Comparison of ENCODE assay signal across 1 cellular context in genomic region chr6:137824502-137824879, GRCh38.
TF ChIP-seq lines count a peak whose summit lies in the region.

No MANE protein-coding gene starts in this region.

TF ChIP-seq in K562, 482 proteins besides CTCF, POLR2A, EP300 and RAD21:
- TF ChIP-seq RNF219 (CRISPR knock-in tag; IDR thresholded peaks at IDR 0.05) (no peak), MTA3 (IDR thresholded peaks at IDR 0.05; ENCODE audit: borderline replicate concordance) (0 out of 2 replicates have a peak, but pooled peaks have one; percentile 7), FOXJ2 (tag; IDR thresholded peaks at IDR 0.05) (peak; percentile 68; the same call in 1 of the 2 replicates), FOXJ3 (CRISPR knock-in tag; IDR thresholded peaks at IDR 0.05) (peak; percentile 2; the same call in 1 of the 2 replicates)
